19 cellular contexts compared by ENCODE assay signal in the genomic region with DNA sequence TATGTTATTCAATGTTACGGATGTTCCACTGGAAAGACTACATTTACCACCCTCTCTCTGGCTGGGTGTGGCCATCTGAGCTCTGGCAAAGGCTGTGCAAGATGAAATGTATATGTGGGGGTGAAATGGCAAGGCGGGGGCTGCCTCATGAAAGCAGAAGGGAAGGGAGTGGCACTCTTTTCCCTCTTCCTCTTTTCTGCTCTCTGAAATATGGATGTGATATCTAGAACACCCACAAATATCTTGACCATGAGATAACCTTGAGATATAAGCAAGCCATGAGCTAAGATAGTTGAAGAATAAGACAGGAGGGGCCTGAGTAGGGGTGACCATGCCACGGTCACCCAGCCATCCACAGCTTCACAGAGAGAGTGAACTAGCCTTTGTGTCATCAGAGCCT.
DNase-seq lines count a peak whose midpoint lies in the region; TF ChIP-seq lines count a peak whose summit lies in the region.
"Had no signal": no experiment of that assay in that cellular context is flagged by ENCODE, and none has a peak within 500 bp of the region (broad histone marks: within the 10 kb centered on the region; RNA-seq: fewer than 3 reads in every experiment).

No MANE protein-coding gene starts in this region.

- peak overlapping the region; percentile 69 to 95 (median 83) for H3K4me2 ChIP-seq in BLaER1 treated with 17β-estradiol and CSF1 and Interleukin-3, amounts not matched to agents 10 nM and 100 nM

- no peaks in the 10 kb centered on the region for H3K36me3 ChIP-seq in BLaER1 treated with 17β-estradiol and CSF1 and Interleukin-3, amounts not matched to agents 10 nM and 100 nM
- H3K36me3 ChIP-seq in testis (ENCODE audit: low read depth, missing control alignments): no peaks in the 10 kb centered on the region
- H3K36me3 ChIP-seq: brain microvascular endothelial cell had no signal

- no peak for TF ChIP-seq CTCF in testis (IDR thresholded peaks at IDR 0.05)

- TF ChIP-seq POLR2A in testis (IDR thresholded peaks at IDR 0.05): no peak

- intact Hi-C loops in testis (cut with DNase I; ENCODE audit: low total_unique reads): no loop called here

- H3K4me1 ChIP-seq in BLaER1 treated with 17β-estradiol and CSF1 and Interleukin-3, amounts not matched to agents 10 nM and 100 nM: peaks cover 54 to 76% (median 58%) of the 10 kb centered on the region in 10 experiments
- H3K4me1 ChIP-seq in testis: no peaks in the 10 kb centered on the region

- H4K20me1 ChIP-seq in BLaER1 treated with 17β-estradiol and CSF1 and Interleukin-3, amounts not matched to agents 10 nM and 100 nM: no peaks in the 10 kb centered on the region

- in situ Hi-C loops in KBM-7 (cut with MboI; ENCODE audit: low pct_unique_long_range_greater_than_20kb, low sequenced_read_pairs): no loop called here

- H3K9ac ChIP-seq in BLaER1 treated with 17β-estradiol and CSF1 and Interleukin-3, amounts not matched to agents 10 nM and 100 nM: peak overlapping the region in 1 of 11 experiments; percentile 43; a peak in 1 of 22 replicates

- WGBS in testis, 2 donors: 92 to 93% methylated on average over 3 of the region's 3 CpGs

- peak; percentile 61 for DNase-seq in KBM-7
- peak; percentile 78 for DNase-seq in SIG-M5 treated with dmso at 0.1 percent for 504 hours (lab: John Stamatoyannopoulos, UW; ENCODE audit: unreplicated experiment)
- peak; percentile 12 for DNase-seq in islet precursor cell
- no peak for DNase-seq in Ammon's horn (ENCODE audit: low spot score)
- DNase-seq in activated effector memory CD4-positive, alpha-beta T cell treated with Interleukin-2 at 50 U/mL for 16 hours: no peak
- DNase-seq in activated gamma-delta T cell treated with Interleukin-2 at 50 U/mL for 16 hours: no peak
- DNase-seq in testis: no peak
- DNase-seq: ACHN; activated CD4-positive, alpha-beta T cell treated with anti-CD3 and anti-CD28 coated beads, Interleukin-2, amount 10 ng/mL, durations not matched to agents 24 days and 14 days; activated naive CD8-positive, alpha-beta T cell treated with anti-CD3 and anti-CD28 coated beads for 36 hours; activated T-cell treated with anti-CD3 and anti-CD28 coated beads, Interleukin-2, amount 50 U/mL, for 24 hours; brain microvascular endothelial cell; EL; glutamatergic neuron; H7; mesendoderm; NCI-H82; T-helper 9 cell had no signal

- H3K27me3 ChIP-seq in BLaER1 treated with 17β-estradiol and CSF1 and Interleukin-3, amounts not matched to agents 10 nM and 100 nM: no peaks in the 10 kb centered on the region
- no peaks in the 10 kb centered on the region for H3K27me3 ChIP-seq in testis
- H3K27me3 ChIP-seq: brain microvascular endothelial cell had no signal

- H3K27ac ChIP-seq in BLaER1 treated with 17β-estradiol and CSF1 and Interleukin-3, amounts not matched to agents 10 nM and 100 nM: peak overlapping the region in 5 of 11 experiments; percentile 27 to 96 (median 74); a peak in 8 of 22 replicates
- H3K27ac ChIP-seq in testis: no peak overlapping the region
- H3K27ac ChIP-seq: brain microvascular endothelial cell had no signal

- no peak overlapping the region for H3K4me3 ChIP-seq in BLaER1 treated with 17β-estradiol and CSF1 and Interleukin-3, amounts not matched to agents 10 nM and 100 nM
- H3K4me3 ChIP-seq in testis: no peak overlapping the region

- peaks cover 0 to 6% (median 0%) of the 10 kb centered on the region in 11 experiments; a peak in 1 of 22 replicates for H3K9me3 ChIP-seq in BLaER1 treated with 17β-estradiol and CSF1 and Interleukin-3, amounts not matched to agents 10 nM and 100 nM (replicated peaks in 1 of 11)
- H3K9me3 ChIP-seq in testis: no peaks in the 10 kb centered on the region

Comparison
In these comparisons a context has a peak if more than half of its experiments do, and no peak if none do; other contexts are left out.
1. DNase-seq: peak in KBM-7 (single experiment), SIG-M5 treated with dmso at 0.1 percent for 504 hours (single experiment) and islet precursor cell (single experiment); none in Ammon's horn (single experiment), activated effector memory CD4-positive, alpha-beta T cell treated with Interleukin-2 at 50 U/mL for 16 hours (single experiment), activated gamma-delta T cell treated with Interleukin-2 at 50 U/mL for 16 hours (single experiment) and testis (single experiment).